In genomic region chr19:38729653-38730469, GRCh38 we compare ENCODE assay signal across 8 cellular contexts. TPM values are rescaled to one million over a fixed set of nuclear protein-coding genes. Genes with fewer than 3 reads are reported as not detected.
DNase-seq lines count a peak whose midpoint lies in the region; ATAC-seq and TF ChIP-seq lines count a peak whose summit lies in the region.

No MANE protein-coding gene starts in this region.

- no peak overlapping the region for H3K27ac ChIP-seq in PC-3 (ENCODE audit: low read length)

- CTCF ChIA-PET in PC-3 (lab: Charles Lee): no interaction called here

- H3F3A ChIP-seq in PC-3 (ENCODE audit: low read length, unreplicated experiment): peaks cover 4% of the 10 kb centered on the region

- H3K4me2 ChIP-seq in PC-3 (ENCODE audit: low read length): no peak overlapping the region

- H3K4me1 ChIP-seq in BE2C (no peaks in the 10 kb centered on the region), PC-3 (ENCODE audit: insufficient read depth, low read length) (peaks cover 12% of the 10 kb centered on the region)

- peak; percentile 46 for ATAC-seq in PC-3

- peak; percentile 87 for TF ChIP-seq CTCF in BE2C (IDR thresholded peaks at IDR 0.05; ENCODE audit: low read depth, low read length)
- peak; percentile 74 for TF ChIP-seq CTCF in PC-3 (conservative IDR thresholded peaks at IDR 0.05; ENCODE audit: low read depth, low read length)
- peak; percentile 86 for TF ChIP-seq CTCF in fibroblast of villous mesenchyme (IDR thresholded peaks at IDR 0.05; ENCODE audit: insufficient read depth, low read depth, low read length)

- H3K36me3 ChIP-seq in BE2C: peaks cover 25% of the 10 kb centered on the region
- H3K36me3 ChIP-seq in H7 (replicated peaks; ENCODE audit: control insufficient read depth, insufficient read depth, low read length): peaks cover 33% of the 10 kb centered on the region
- H3K36me3 ChIP-seq in PC-3 (ENCODE audit: low read depth, low read length): peaks cover 31% of the 10 kb centered on the region

- H3K4me3 ChIP-seq in BE2C (ENCODE audit: low read depth, low read length) (no peak overlapping the region), H7 (ENCODE audit: insufficient read depth, low read depth, low read length) (no peak overlapping the region), PC-3 (ENCODE audit: low read length) (no peak overlapping the region), fibroblast of villous mesenchyme (ENCODE audit: low read depth, low read length) (no peak overlapping the region)

- intact Hi-C loops in PC-3 (cut with micrococcal nuclease): loop anchor here (5.0 kb wide), 1 partner anchor 107 kb away; no protein-coding TSS in a partner anchor

- DNase-seq in BE2C (peak; percentile 89), H7 (peak; percentile 96), PC-3 (peak; percentile 53), activated T-helper 1 cell treated with Interleukin-2 at 50 U/mL for 16 hours (ENCODE audit: low read depth) (peak; percentile 60), fibroblast of villous mesenchyme (ENCODE audit: low read depth) (peak; percentile 66), retina (peak; percentile 71), GOT3 (lab: John Stamatoyannopoulos, UW) (no peak), midbrain (lab: John Stamatoyannopoulos, UW) (no peak)

- no peaks in the 10 kb centered on the region for H4K20me1 ChIP-seq in PC-3 (ENCODE audit: low read length)

- H2AFZ ChIP-seq in PC-3 (ENCODE audit: low read length): no peak overlapping the region

- H3K79me2 ChIP-seq in PC-3 (ENCODE audit: low read length): no peaks in the 10 kb centered on the region

- BruUV-seq in PC-3 (replicated peaks; lab: Mats Ljungman, UMichigan): TSS peak; percentile 56

- no peak overlapping the region for H3K9ac ChIP-seq in PC-3 (ENCODE audit: low read length)

- H3K9me2 ChIP-seq in PC-3 (replicated peaks; ENCODE audit: low read length): no peaks in the 10 kb centered on the region

- POLR2A ChIA-PET in PC-3 (lab: Charles Lee; ENCODE audit: unreplicated experiment): no interaction called here

- H3K9me3 ChIP-seq in BE2C (no peaks in the 10 kb centered on the region), PC-3 (ENCODE audit: low read length) (no peaks in the 10 kb centered on the region)

- H3K27me3 ChIP-seq in BE2C (no peaks in the 10 kb centered on the region), H7 (ENCODE audit: control insufficient read depth, insufficient read depth, low read length) (no peaks in the 10 kb centered on the region), PC-3 (ENCODE audit: low read length) (no peaks in the 10 kb centered on the region)

RNA-seq across cellular contexts. Expression of gene CAPN12, which starts 14.4 kb away (rescaled TPM):
- not detected for polyA plus RNA-seq in BE2C (2012; ENCODE audit: insufficient read depth, insufficient read length, low read depth)
- 3.0 and 5.4 TPM in 2 replicates for total RNA-seq in H7 (2014; rRNA removed; shearing (Covaris generic))
- 3.8 and 5.5 TPM in 2 replicates for total RNA-seq in PC-3 (2014; rRNA removed)
- 0.86 TPM in 1 of 2 replicates, not detected in the other for total RNA-seq in fibroblast of villous mesenchyme

RNA-seq across cellular contexts. Expression of gene LGALS7, which starts 43.5 kb away (rescaled TPM):
- polyA plus RNA-seq in BE2C (2012; ENCODE audit: insufficient read depth, insufficient read length, low read depth): not detected
- 0.37 and 1.9 TPM in 2 replicates for total RNA-seq in H7 (2014; rRNA removed; shearing (Covaris generic))
- total RNA-seq in PC-3 (2014; rRNA removed) (not detected in 2 replicates), fibroblast of villous mesenchyme (not detected in 2 replicates)

RNA-seq across cellular contexts. Expression of gene LGALS7B, which starts 59.1 kb away (rescaled TPM):
- polyA plus RNA-seq in BE2C (2012; ENCODE audit: insufficient read depth, insufficient read length, low read depth): not detected
- total RNA-seq in H7 (2014; rRNA removed; shearing (Covaris generic)): not detected in 2 replicates
- not detected in 2 replicates for total RNA-seq in PC-3 (2014; rRNA removed)
- total RNA-seq in fibroblast of villous mesenchyme: not detected in 2 replicates

Comparison
In these comparisons a context has a peak if more than half of its experiments do, and no peak if none do; other contexts are left out.
1. DNase-seq: peak in BE2C (single experiment), H7 (single experiment), PC-3 (single experiment), activated T-helper 1 cell treated with Interleukin-2 at 50 U/mL for 16 hours (single experiment), fibroblast of villous mesenchyme (single experiment) and retina (single experiment); none in GOT3 (single experiment) and midbrain (single experiment).
2. Peak in every context shown above with its lines, with median percentiles within 50 percentile points of each other: CTCF ChIP-seq.